Comparison of ENCODE assay signal across 11 cellular contexts in genomic region chrX:17078031-17078730, GRCh38.
A peak's percentile ranks its signal among the peaks of the same experiment; 100 is the strongest.
DNase-seq lines count a peak whose midpoint lies in the region; ATAC-seq and TF ChIP-seq lines count a peak whose summit lies in the region.
"Had no signal": no experiment of that assay in that cellular context is flagged by ENCODE, and none has a peak within 500 bp of the region (broad histone marks: within the 10 kb centered on the region; RNA-seq: fewer than 3 reads in every experiment).

No MANE protein-coding gene starts in this region.

- intact Hi-C loops in sigmoid colon (cut with DNase I), result no loop called here
- intact Hi-C loops in CD4-positive, alpha-beta T cell (cut with DNase I, micrococcal nuclease), result no loop called here

- no peaks in the 10 kb centered on the region for H3K9me3 ChIP-seq in RWPE2 (ENCODE audit: severe bottlenecking)
- no peaks in the 10 kb centered on the region for H3K9me3 ChIP-seq in sigmoid colon
- no peaks in the 10 kb centered on the region for H3K9me3 ChIP-seq in CD4-positive, alpha-beta T cell (ENCODE audit: control insufficient read depth, low read length)

- H3K27ac Mint-ChIP-seq in CD4-positive, alpha-beta T cell, result no peak overlapping the region

- no peak for TF ChIP-seq EP300 in sigmoid colon (IDR thresholded peaks at IDR 0.05)

- WGBS in sigmoid colon, 2 donors, result 83 to 89% methylated on average over 3 of the region's 3 CpGs

- TF ChIP-seq POLR2A in sigmoid colon (IDR thresholded peaks at IDR 0.05), result no peak

- H3K27me3 Mint-ChIP-seq in CD4-positive, alpha-beta T cell, result no peaks in the 10 kb centered on the region

- no peaks in the 10 kb centered on the region for H3K27me3 ChIP-seq in RWPE2 (ENCODE audit: insufficient read depth, poor library complexity, severe bottlenecking)
- no peaks in the 10 kb centered on the region for H3K27me3 ChIP-seq in sigmoid colon
- H3K27me3 ChIP-seq in CD4-positive, alpha-beta T cell (ENCODE audit: control insufficient read depth, insufficient read depth, low read length), result no peaks in the 10 kb centered on the region

- DNase-seq in GM03348 (ENCODE audit: low spot score) (peak; percentile 59), RWPE2 (ENCODE audit: low spot score) (no peak), fibroblast of pulmonary artery (ENCODE audit: low read depth) (peak; percentile 14), sigmoid colon (no peak), NCI-H226 (no peak)
- no peak for DNase-seq in CD4-positive, alpha-beta T cell
- no peak for DNase-seq in effector CD4-positive, alpha-beta T cell
- DNase-seq: activated CD4-positive, alpha-beta T cell treated with anti-CD3 and anti-CD28 coated beads for 1 hour; NCI-H1105 treated with DMSO at 0.1 percent for 48 hours; small intestine had no signal

- POLR2A ChIA-PET in CD4-positive, alpha-beta T cell (lab: Charles Lee), result no interaction called here

- peak; percentile 46; the same call in 2 of the 3 replicates for ATAC-seq in RWPE2 (ENCODE audit: low read depth)
- no peak for ATAC-seq in CD4-positive, alpha-beta T cell (ENCODE audit: poor library complexity)
- ATAC-seq in GM21515 (IDR thresholded peaks at IDR 0.05; ENCODE audit: unreplicated experiment), result no peak

- no peaks in the 10 kb centered on the region for H3K36me3 ChIP-seq in RWPE2 (ENCODE audit: low read depth)
- no peaks in the 10 kb centered on the region for H3K36me3 ChIP-seq in sigmoid colon

- no peaks in the 10 kb centered on the region for H3K9me3 Mint-ChIP-seq in CD4-positive, alpha-beta T cell

- CTCF ChIA-PET in CD4-positive, alpha-beta T cell (lab: Charles Lee), result no interaction called here

- H3K36me3 Mint-ChIP-seq in CD4-positive, alpha-beta T cell (ENCODE audit: low read depth), result no peaks in the 10 kb centered on the region

- TF ChIP-seq CTCF in RWPE2 (IDR thresholded peaks at IDR 0.05; ENCODE audit: poor library complexity, severe bottlenecking) (no peak), fibroblast of pulmonary artery (IDR thresholded peaks at IDR 0.05; ENCODE audit: low read length, missing control alignments) (no peak), sigmoid colon (IDR thresholded peaks at IDR 0.05) (no peak)
- TF ChIP-seq CTCF in CD4-positive, alpha-beta T cell (IDR thresholded peaks at IDR 0.05), result no peak

- H3K4me1 ChIP-seq in RWPE2 (ENCODE audit: insufficient read depth, poor library complexity, severe bottlenecking) (peaks cover 7% of the 10 kb centered on the region), sigmoid colon (peaks cover 0 to 21% (median 6%) of the 10 kb centered on the region in 4 donors)

- H3K4me3 ChIP-seq in RWPE2 (ENCODE audit: severe bottlenecking) (no peak overlapping the region), fibroblast of pulmonary artery (replicated peaks; ENCODE audit: low read depth, low read length) (no peak overlapping the region), sigmoid colon (no peak overlapping the region)

- H3K27ac ChIP-seq in RWPE2 (ENCODE audit: poor library complexity, severe bottlenecking) (peak overlapping the region; percentile 28), sigmoid colon (peak overlapping the region in 3 of 4 donors; percentile 31 to 65 (median 44))
- no peak overlapping the region for H3K27ac ChIP-seq in CD4-positive, alpha-beta T cell (ENCODE audit: low read depth, low read length)

- no peaks in the 10 kb centered on the region for H3K4me1 Mint-ChIP-seq in CD4-positive, alpha-beta T cell (ENCODE audit: low read depth)

- H3K4me3 Mint-ChIP-seq in CD4-positive, alpha-beta T cell, result no peak overlapping the region

Comparison
In these comparisons a context has a peak if more than half of its experiments do, and no peak if none do; other contexts are left out.
1. DNase-seq: peak in GM03348 (single experiment) and fibroblast of pulmonary artery (single experiment); none in RWPE2 (single experiment), sigmoid colon (single experiment), CD4-positive, alpha-beta T cell (0 of 10), effector CD4-positive, alpha-beta T cell (single experiment) and NCI-H226 (single experiment).